25 cellular contexts compared by ENCODE assay signal in genomic region chr9:113986931-113987330, GRCh38.
"Had no signal": no experiment of that assay in that cellular context is flagged by ENCODE, and none has a peak within 500 bp of the region (broad histone marks: within the 10 kb centered on the region; RNA-seq: fewer than 3 reads in every experiment).

No MANE protein-coding gene starts in this region.

- FAIRE-seq: endometrium, islet of Langerhans, keratinocyte had no signal

- H3K27me3 ChIP-seq: esophagus squamous epithelium, gastrocnemius medialis, heart right ventricle, left lung had no signal

- H3K9me3 ChIP-seq: esophagus squamous epithelium, gastrocnemius medialis, heart right ventricle, left lung, lower lobe of right lung, mucosa of descending colon had no signal

- H3K27ac ChIP-seq: epithelial cell of prostate, esophagus squamous epithelium, gastrocnemius medialis, heart right ventricle, left lung, lower lobe of right lung had no signal

- H3K36me3 ChIP-seq: gastrocnemius medialis, left lung had no signal

- H3K4me1 Mint-ChIP-seq: endodermal cell, mesothelial cell of epicardium had no signal

- H3K27me3 Mint-ChIP-seq: dendritic cell treated with granulocyte-macrophage colony-stimulating factor and Interleukin-4, amounts not matched to agents 40 ng/mL and 50 ng/mL, for 4 days; naive B cell had no signal

- DNase-seq: cortex of kidney; effector CD8-positive, alpha-beta T cell; effector memory CD8-positive, alpha-beta T cell; endodermal cell; erythroblast; esophagus squamous epithelium; foreskin melanocyte; gastrocnemius medialis; glutamatergic neuron; head of caudate nucleus; heart right ventricle; hippocampal formation; left cardiac atrium; left lung; left ventricle myocardium superior; lower lobe of right lung; mucosa of descending colon; naive B cell had no signal

- H3K9me3 Mint-ChIP-seq: dendritic cell treated with granulocyte-macrophage colony-stimulating factor and Interleukin-4, amounts not matched to agents 40 ng/mL and 50 ng/mL, for 4 days; effector memory CD8-positive, alpha-beta T cell; endodermal cell; mesothelial cell of epicardium; naive B cell had no signal

- ATAC-seq: effector memory CD8-positive, alpha-beta T cell; esophagus mucosa; gastrocnemius medialis; heart right ventricle; left cardiac atrium; left ventricle myocardium superior; lower lobe of right lung; mucosa of descending colon had no signal

- H3K4me3 Mint-ChIP-seq: dendritic cell treated with granulocyte-macrophage colony-stimulating factor and Interleukin-4, amounts not matched to agents 40 ng/mL and 50 ng/mL, for 4 days; effector memory CD8-positive, alpha-beta T cell; endodermal cell; mesothelial cell of epicardium had no signal

- H3K4me3 ChIP-seq: esophagus squamous epithelium, gastrocnemius medialis, heart right ventricle, left lung, lower lobe of right lung, mucosa of descending colon had no signal

- H3K27ac Mint-ChIP-seq: dendritic cell treated with granulocyte-macrophage colony-stimulating factor and Interleukin-4, amounts not matched to agents 40 ng/mL and 50 ng/mL, for 4 days; effector memory CD8-positive, alpha-beta T cell; endodermal cell; mesothelial cell of epicardium had no signal
